8 cellular contexts compared by ENCODE assay signal in the genomic region with DNA sequence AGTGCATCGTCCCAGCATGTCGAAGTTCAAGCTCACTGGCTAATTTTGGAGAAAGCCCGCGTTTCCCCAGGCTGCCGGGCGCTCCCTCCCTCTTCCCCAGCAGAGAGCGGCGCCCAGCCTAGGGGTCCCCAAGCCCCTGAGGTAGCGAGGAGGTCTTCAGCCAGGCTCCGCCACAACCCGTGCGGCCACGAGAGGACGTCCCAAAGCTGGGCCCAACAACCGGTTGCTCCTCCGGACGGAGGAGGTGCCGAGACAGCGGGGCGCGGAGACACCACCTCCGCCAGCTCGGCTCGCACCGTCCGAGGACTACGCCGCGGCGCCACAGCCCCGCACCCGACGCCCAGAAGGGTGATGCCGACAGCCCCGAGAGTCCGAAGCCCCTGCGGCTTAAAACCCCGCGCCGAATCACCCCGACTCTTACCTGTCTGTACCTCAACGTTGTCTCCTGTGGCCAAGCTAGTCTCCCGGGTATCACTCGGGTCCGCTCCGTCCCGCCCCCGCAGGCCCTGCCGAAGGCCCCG. TPM values are rescaled to one million over a fixed set of nuclear protein-coding genes. Genes with fewer than 3 reads are reported as not detected.
DNase-seq lines count a peak whose midpoint lies in the region; ATAC-seq and TF ChIP-seq lines count a peak whose summit lies in the region.

A gene with protein sequence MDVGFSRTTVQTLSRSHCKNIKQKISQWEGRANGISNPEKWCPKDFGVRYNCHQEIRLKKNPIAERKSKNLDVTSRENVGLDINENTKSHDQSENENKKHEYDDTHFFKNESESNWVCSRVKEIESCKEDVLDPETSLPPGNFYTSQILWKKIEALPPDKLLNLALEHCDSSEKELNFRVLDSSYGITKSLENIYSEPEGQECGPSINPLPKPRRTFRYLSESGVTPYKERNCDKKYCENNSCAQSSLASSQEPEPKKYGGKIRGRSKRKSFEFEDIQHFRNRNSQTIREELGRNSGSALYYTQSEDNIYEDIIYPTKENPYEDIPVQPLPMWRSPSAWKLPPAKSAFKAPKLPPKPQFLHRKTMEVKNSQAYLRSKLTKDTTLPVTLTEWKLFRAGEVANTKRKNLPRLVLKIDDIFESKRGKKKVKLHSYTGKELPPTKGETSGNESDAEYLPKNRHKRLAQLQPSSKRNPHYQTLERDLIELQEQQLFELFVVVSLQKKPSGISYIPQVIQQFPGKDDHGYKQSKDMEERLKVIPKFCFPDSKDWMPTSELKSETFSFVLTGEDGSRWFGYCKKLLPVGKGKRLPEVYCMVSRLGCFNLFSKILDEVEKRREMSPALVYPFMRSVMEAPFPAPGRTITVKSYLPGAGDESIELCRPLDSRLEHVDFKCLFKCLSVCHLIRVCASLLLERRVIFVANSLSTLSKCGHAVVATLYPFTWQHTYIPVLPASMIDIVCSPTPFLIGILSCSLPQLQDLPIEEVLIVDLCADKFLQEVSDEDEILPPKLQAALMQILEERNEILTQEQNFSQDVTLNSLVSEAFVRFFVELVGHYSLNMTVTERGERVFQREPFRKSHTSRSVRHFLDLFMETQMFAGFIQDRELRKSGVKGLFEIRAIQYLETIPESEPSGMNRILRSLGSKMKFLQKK (minus strand): TSS at position 488 of the 521 bp plus-strand sequence. CDS start 44,065 bp downstream, outside the sequence.

- intact Hi-C loops in uterus (cut with DNase I; ENCODE audit: low total_unique reads): no loop called here

- H3K4me1 ChIP-seq in mesendoderm (ENCODE audit: control insufficient read depth, low read depth, low read length): no peaks in the 10 kb centered on the region
- H3K4me1 ChIP-seq in uterus: no peaks in the 10 kb centered on the region

- no peak for TF ChIP-seq CTCF in uterus (IDR thresholded peaks at IDR 0.05)

- H3K27me3 Mint-ChIP-seq in IgD-negative memory B cell: peaks cover 13% of the 10 kb centered on the region
- peaks cover 8% of the 10 kb centered on the region for H3K27me3 Mint-ChIP-seq in central memory CD8-positive, alpha-beta T cell

- H3K27ac ChIP-seq in mesendoderm (ENCODE audit: low read depth, low read length): no peak within 1 kb of the TSS
- peak within 1 kb of the TSS; percentile 43 to 81 for H3K27ac ChIP-seq in uterus

- H3K56ac ChIP-seq in mesendoderm (ENCODE audit: low read length): peak within 1 kb of the TSS; percentile 90

- peak within 1 kb of the TSS; percentile 81 for H3K23ac ChIP-seq in mesendoderm (ENCODE audit: low read length)

- ATAC-seq in GM18499 (IDR thresholded peaks at IDR 0.05; ENCODE audit: insufficient read depth, unreplicated experiment): peak; percentile 38
- peak; percentile 67 for ATAC-seq in GM21723 (IDR thresholded peaks at IDR 0.05; ENCODE audit: unreplicated experiment)
- ATAC-seq in central memory CD8-positive, alpha-beta T cell (replicated peaks; ENCODE audit: extremely low read depth, poor library complexity, severe bottlenecking): peak; percentile 52

- H3K36me3 ChIP-seq in mesendoderm (ENCODE audit: control insufficient read depth, insufficient read depth, low read length) (no peaks in the 10 kb centered on the region), uterus (no peaks in the 10 kb centered on the region)

- peaks cover 0 to 8% (median 0%) of the 10 kb centered on the region in 3 donors for H3K4me1 Mint-ChIP-seq in IgD-negative memory B cell
- H3K4me1 Mint-ChIP-seq in central memory CD8-positive, alpha-beta T cell: no peaks in the 10 kb centered on the region

- H3K79me1 ChIP-seq in mesendoderm (ENCODE audit: low read length): no peaks in the 10 kb centered on the region

- peak within 1 kb of the TSS; percentile 99 for H3K4me2 ChIP-seq in mesendoderm (ENCODE audit: low read length)

- WGBS in mesendoderm (ENCODE audit: extremely low coverage, insufficient coverage, low lambda C conversion rate): no CpG with 5 or more reads among the region's 50 CpGs

- no peaks in the 10 kb centered on the region for H3K9me3 ChIP-seq in uterus

- peak in 1 of 2 donors; percentile 10 for DNase-seq in central memory CD8-positive, alpha-beta T cell (ENCODE audit: low spot score in 2 of 2)
- peak; percentile 82 for DNase-seq in mesendoderm
- DNase-seq in uterus: no peak
- no peak for DNase-seq in SHP77 (lab: John Stamatoyannopoulos, UW)
- no peak for DNase-seq in H4 (ENCODE audit: low spot score)

- H2AK5ac ChIP-seq in mesendoderm (ENCODE audit: low read length): no peak within 1 kb of the TSS

- H3K36me3 Mint-ChIP-seq in IgD-negative memory B cell: no peaks in the 10 kb centered on the region
- H3K36me3 Mint-ChIP-seq in central memory CD8-positive, alpha-beta T cell (ENCODE audit: insufficient read depth): peaks cover 8% of the 10 kb centered on the region

- H2BK5ac ChIP-seq in mesendoderm (ENCODE audit: low read length): no peak within 1 kb of the TSS

- H3K27me3 ChIP-seq in mesendoderm (ENCODE audit: insufficient read depth, low read length, poor library complexity): no peaks in the 10 kb centered on the region
- no peaks in the 10 kb centered on the region for H3K27me3 ChIP-seq in uterus

- H2BK120ac ChIP-seq in mesendoderm (ENCODE audit: low read depth, low read length): no peak within 1 kb of the TSS

- no peaks in the 10 kb centered on the region for H3K9me3 Mint-ChIP-seq in IgD-negative memory B cell
- H3K9me3 Mint-ChIP-seq in central memory CD8-positive, alpha-beta T cell: no peaks in the 10 kb centered on the region

- no peak within 1 kb of the TSS for H4K8ac ChIP-seq in mesendoderm (ENCODE audit: low read depth, low read length)

- peak within 1 kb of the TSS; percentile 2 to 88 (median 64) for H3K27ac Mint-ChIP-seq in IgD-negative memory B cell
- H3K27ac Mint-ChIP-seq in central memory CD8-positive, alpha-beta T cell (ENCODE audit: low read depth): no peak within 1 kb of the TSS

- H3K18ac ChIP-seq in mesendoderm (ENCODE audit: low read length): no peak within 1 kb of the TSS

- H2BK15ac ChIP-seq in mesendoderm (replicated peaks; ENCODE audit: low read depth): no peak within 1 kb of the TSS

- peak within 1 kb of the TSS; percentile 86 to 99 (median 98) for H3K4me3 Mint-ChIP-seq in IgD-negative memory B cell
- peak within 1 kb of the TSS; percentile 88 for H3K4me3 Mint-ChIP-seq in central memory CD8-positive, alpha-beta T cell

- no peak within 1 kb of the TSS for H4K5ac ChIP-seq in mesendoderm (ENCODE audit: low read length)

- H3K4me3 ChIP-seq in mesendoderm (ENCODE audit: low read length) (peak within 1 kb of the TSS; percentile 69), uterus (peak within 1 kb of the TSS; percentile 56 to 79)

- peak in 1 of 2 donors; percentile 22 for TF ChIP-seq POLR2A in uterus (IDR thresholded peaks at IDR 0.05)

- H3K9ac ChIP-seq in mesendoderm (ENCODE audit: low read length): peak within 1 kb of the TSS; percentile 84

- H3K4ac ChIP-seq in mesendoderm (ENCODE audit: low read depth, low read length): no peak within 1 kb of the TSS

- H3K79me2 ChIP-seq in mesendoderm (ENCODE audit: control insufficient read depth, insufficient read depth, low read length): no peaks in the 10 kb centered on the region

RNA-seq across cellular contexts. Expression of the gene that starts here (rescaled TPM):
- polyA plus RNA-seq in IgD-negative memory B cell: 0.25 TPM
- 1.3 TPM for polyA plus RNA-seq in mesendoderm (2013, experiment 1 of 2)
- 1.1 TPM for polyA plus RNA-seq in mesendoderm (2013, experiment 2 of 2)
- total RNA-seq in uterus: 1 to 10 TPM; 1.8 to 7.9 (median 4.4) TPM
- total RNA-seq in H4 (2014; rRNA removed; shearing (Covaris generic)): 0.39 and 0.62 TPM in 2 replicates
